In genomic region chr1:205805082-205805711, GRCh38 we compare ENCODE assay signal across 12 cellular contexts. TPM values are rescaled to one million over a fixed set of nuclear protein-coding genes. Genes with fewer than 3 reads are reported as not detected.
DNase-seq lines count a peak whose midpoint lies in the region; ATAC-seq and TF ChIP-seq lines count a peak whose summit lies in the region.
"Had no signal": no experiment of that assay in that cellular context is flagged by ENCODE, and none has a peak within 500 bp of the region (broad histone marks: within the 10 kb centered on the region; RNA-seq: fewer than 3 reads in every experiment).

No MANE protein-coding gene starts in this region.

- H3K9me3 Mint-ChIP-seq in CD4-positive, alpha-beta T cell = no peaks in the 10 kb centered on the region
- no peaks in the 10 kb centered on the region for H3K9me3 Mint-ChIP-seq in T-cell
- no peaks in the 10 kb centered on the region for H3K9me3 Mint-ChIP-seq in activated naive CD4-positive, alpha-beta T cell treated with anti-CD3 and anti-CD28 coated beads, Interleukin-2, amount 10 ng/mL, durations not matched to agents 7 days and 5 days

- H3K4me1 Mint-ChIP-seq in CD4-positive, alpha-beta T cell (ENCODE audit: low read depth) = peaks cover 78% of the 10 kb centered on the region
- H3K4me1 Mint-ChIP-seq in T-cell = peaks cover 67 to 72% (median 68%) of the 10 kb centered on the region in 3 donors
- H3K4me1 Mint-ChIP-seq in activated naive CD4-positive, alpha-beta T cell treated with anti-CD3 and anti-CD28 coated beads, Interleukin-2, amount 10 ng/mL, durations not matched to agents 7 days and 5 days = peaks cover 39% of the 10 kb centered on the region

- H3K9me3 ChIP-seq in CD4-positive, alpha-beta T cell (ENCODE audit: control insufficient read depth, low read length) = no peaks in the 10 kb centered on the region
- H3K9me3 ChIP-seq in skeletal muscle tissue (ENCODE audit: control insufficient read depth in 3 of 3, low read length in 3 of 3) = no peaks in the 10 kb centered on the region

- peaks cover 36% of the 10 kb centered on the region for H3K36me3 Mint-ChIP-seq in CD4-positive, alpha-beta T cell (ENCODE audit: low read depth)
- peaks cover 13% of the 10 kb centered on the region for H3K36me3 Mint-ChIP-seq in T-cell
- H3K36me3 Mint-ChIP-seq in activated naive CD4-positive, alpha-beta T cell treated with anti-CD3 and anti-CD28 coated beads, Interleukin-2, amount 10 ng/mL, durations not matched to agents 7 days and 5 days = peaks cover 5% of the 10 kb centered on the region

- POLR2A ChIA-PET in CD4-positive, alpha-beta T cell (lab: Charles Lee) = interaction anchor here (1.0 to 2.0 kb wide), 4 partner anchors 9 to 31 kb away, joined by 3 to 10 read pairs (median 5); partner anchors contain the start of genes RAB29 and SLC41A1
- POLR2A ChIA-PET in T-cell (lab: Charles Lee) = no interaction called here

- ATAC-seq in CD4-positive, alpha-beta T cell (ENCODE audit: poor library complexity) = peak; percentile 63
- ATAC-seq in T-cell (replicated peaks in 1 of 4) (peak; percentile 63 to 77 (median 67)), GM21526 (IDR thresholded peaks at IDR 0.05; ENCODE audit: low FRiP score, unreplicated experiment) (no peak)

- peak overlapping the region in 1 of 3 donors; percentile 35 for H3K4me3 ChIP-seq in skeletal muscle tissue (ENCODE audit: low read length in 3 of 3)

- no peaks in the 10 kb centered on the region for H3K27me3 Mint-ChIP-seq in CD4-positive, alpha-beta T cell
- no peaks in the 10 kb centered on the region for H3K27me3 Mint-ChIP-seq in T-cell
- no peaks in the 10 kb centered on the region for H3K27me3 Mint-ChIP-seq in activated naive CD4-positive, alpha-beta T cell treated with anti-CD3 and anti-CD28 coated beads, Interleukin-2, amount 10 ng/mL, durations not matched to agents 7 days and 5 days

- intact Hi-C loops in CD4-positive, alpha-beta T cell (cut with DNase I, micrococcal nuclease) = no loop called here

- H3K4me1 ChIP-seq in skeletal muscle tissue (ENCODE audit: control insufficient read depth in 3 of 3, insufficient read depth in 3 of 3, low read length in 3 of 3) = peaks cover 44 to 65% (median 57%) of the 10 kb centered on the region in 3 donors

- peaks cover 7 to 36% (median 8%) of the 10 kb centered on the region in 3 donors for H3K36me3 ChIP-seq in skeletal muscle tissue (ENCODE audit: control insufficient read depth in 3 of 3, insufficient read depth in 3 of 3, low read length in 3 of 3)

- H3K27me3 ChIP-seq in CD4-positive, alpha-beta T cell (ENCODE audit: control insufficient read depth, insufficient read depth, low read length) = no peaks in the 10 kb centered on the region
- H3K27me3 ChIP-seq in skeletal muscle tissue (ENCODE audit: control insufficient read depth in 3 of 3, insufficient read depth in 3 of 3, low read length in 3 of 3) = no peaks in the 10 kb centered on the region

- no peak for TF ChIP-seq CTCF in CD4-positive, alpha-beta T cell (IDR thresholded peaks at IDR 0.05)

- peak overlapping the region; percentile 3 for H3K27ac Mint-ChIP-seq in CD4-positive, alpha-beta T cell
- peak overlapping the region; percentile 81 to 88 for H3K27ac Mint-ChIP-seq in T-cell
- H3K27ac Mint-ChIP-seq in activated naive CD4-positive, alpha-beta T cell treated with anti-CD3 and anti-CD28 coated beads, Interleukin-2, amount 10 ng/mL, durations not matched to agents 7 days and 5 days = no peak overlapping the region

- CTCF ChIA-PET in CD4-positive, alpha-beta T cell (lab: Charles Lee) = interaction anchor here (1.0 to 1.2 kb wide), 4 partner anchors 11 to 172 kb away, joined by 3 read pairs; no protein-coding TSS in a partner anchor
- CTCF ChIA-PET in T-cell (lab: Charles Lee) = interaction anchor here (0.5 to 1.1 kb wide), 4 partner anchors 11 to 81 kb away, joined by 3 to 4 read pairs (median 4); no protein-coding TSS in a partner anchor
- CTCF ChIA-PET in activated naive CD4-positive, alpha-beta T cell treated with anti-CD3 and anti-CD28 coated beads, Interleukin-2, amount 10 ng/mL, durations not matched to agents 7 days and 5 days (lab: Charles Lee) = interaction anchor here (0.8 to 4.0 kb wide), 7 partner anchors 14 to 172 kb away, joined by 3 to 23 read pairs (median 4); no protein-coding TSS in a partner anchor

- DNase-seq in CD4-positive, alpha-beta T cell = peak in 4 of 10 experiments; percentile 4 to 10 (median 8)
- DNase-seq in T-cell (peak in 10 of 34 experiments; percentile 7 to 23 (median 18)), kidney glomerular epithelial cell (lab: John Stamatoyannopoulos, UW) (no peak), NCI-H146 (lab: John Stamatoyannopoulos, UW) (no peak), NCI-H69 (lab: John Stamatoyannopoulos, UW) (no peak)
- DNase-seq in activated naive CD4-positive, alpha-beta T cell treated with anti-CD3 and anti-CD28 coated beads, Interleukin-2, amount 10 ng/mL, durations not matched to agents 7 days and 5 days = peak; percentile 41
- DNase-seq: KG1, NCI-H748 treated with DMSO at 0.1 percent for 48 hours had no signal

- peak overlapping the region; percentile 40 for H3K4me3 Mint-ChIP-seq in CD4-positive, alpha-beta T cell
- H3K4me3 Mint-ChIP-seq in T-cell = peak overlapping the region; percentile 10 to 96 (median 40)
- H3K4me3 Mint-ChIP-seq in activated naive CD4-positive, alpha-beta T cell treated with anti-CD3 and anti-CD28 coated beads, Interleukin-2, amount 10 ng/mL, durations not matched to agents 7 days and 5 days = no peak overlapping the region

- peak overlapping the region; percentile 4 for H3K27ac ChIP-seq in CD4-positive, alpha-beta T cell (ENCODE audit: low read depth, low read length)
- H3K27ac ChIP-seq in skeletal muscle tissue (ENCODE audit: low read depth, low read length) = no peak overlapping the region
- H3K27ac ChIP-seq: C4-2B, epithelial cell of prostate had no signal

- peak overlapping the region in 2 of 3 donors; percentile 7 to 54 for H3K9ac ChIP-seq in skeletal muscle tissue (ENCODE audit: low read depth in 1 of 3, low read length in 3 of 3)

RNA-seq across cellular contexts. Expression of gene SLC41A1, which starts 7.8 kb away (rescaled TPM):
- total RNA-seq in CD4-positive, alpha-beta T cell = 10 to 100 TPM; 23.8 to 26.4 TPM
- total RNA-seq in T-cell = 10 to 100 TPM; 23.5 to 31.3 (median 27.4) TPM
- total RNA-seq in skeletal muscle tissue = 12.0 TPM

RNA-seq across cellular contexts. Expression of gene RAB29, which starts 29.9 kb away (rescaled TPM):
- 10 to 100 TPM; 11.7 to 11.8 TPM for total RNA-seq in CD4-positive, alpha-beta T cell
- 10 to 100 TPM; 32.5 to 64.6 (median 46.8) TPM for total RNA-seq in T-cell
- total RNA-seq in skeletal muscle tissue = 4.7 TPM

RNA-seq across cellular contexts. Expression of gene PM20D1, which starts 44.7 kb away (rescaled TPM):
- total RNA-seq in CD4-positive, alpha-beta T cell = 1 to 10 TPM; 1.2 to 1.4 TPM
- total RNA-seq in T-cell (1 to 10 TPM in 4 of 5 donors, under 1 TPM in 1; 0.93 to 2.3 (median 1.3) TPM), skeletal muscle tissue (not detected)

RNA-seq across cellular contexts. Expression of gene NUCKS1, which starts 55.2 kb away (rescaled TPM):
- total RNA-seq in CD4-positive, alpha-beta T cell = 10 to 100 TPM; 80.6 to 84.7 TPM
- 100 to 1,000 TPM in 1 of 5 donors, 10 to 100 TPM in 4; 84.0 to 101 (median 94.6) TPM for total RNA-seq in T-cell
- total RNA-seq in skeletal muscle tissue = 152 TPM
